4 cellular contexts compared by ENCODE assay signal in the genomic region with DNA sequence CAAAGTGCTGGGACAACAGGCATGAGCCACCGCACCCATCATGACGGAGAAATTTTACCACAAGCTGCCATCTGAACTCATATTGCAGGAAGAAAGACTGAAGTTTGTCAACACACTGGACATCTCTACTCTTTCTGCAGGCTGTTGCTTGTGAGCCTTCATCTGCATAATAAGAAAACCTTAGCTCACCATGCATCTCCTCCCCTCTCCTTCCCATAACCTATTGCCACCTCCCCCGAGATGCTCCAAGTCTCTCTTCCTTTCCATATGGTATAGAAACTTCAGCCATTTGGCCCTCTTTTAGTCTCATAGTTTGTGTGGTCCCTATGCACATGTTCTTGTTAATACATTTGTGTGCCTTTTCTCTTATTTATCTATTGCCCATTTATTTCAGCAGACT.
"Had no signal": no experiment of that assay in that cellular context is flagged by ENCODE, and none has a peak within 500 bp of the region (broad histone marks: within the 10 kb centered on the region; RNA-seq: fewer than 3 reads in every experiment).

No MANE protein-coding gene starts in this region.

- H3K36me3 ChIP-seq: HAP-1 had no signal

- H3K27ac ChIP-seq: GM23248 had no signal

- ATAC-seq: GM23338, HCT116 had no signal

- H3K9me3 ChIP-seq: HAP-1 had no signal

- H3K4me1 ChIP-seq: HAP-1 had no signal

- H3K4me3 ChIP-seq: GM23248, GM23338, HAP-1 had no signal
